Comparison of ENCODE assay signal across 8 cellular contexts in the genomic region with DNA sequence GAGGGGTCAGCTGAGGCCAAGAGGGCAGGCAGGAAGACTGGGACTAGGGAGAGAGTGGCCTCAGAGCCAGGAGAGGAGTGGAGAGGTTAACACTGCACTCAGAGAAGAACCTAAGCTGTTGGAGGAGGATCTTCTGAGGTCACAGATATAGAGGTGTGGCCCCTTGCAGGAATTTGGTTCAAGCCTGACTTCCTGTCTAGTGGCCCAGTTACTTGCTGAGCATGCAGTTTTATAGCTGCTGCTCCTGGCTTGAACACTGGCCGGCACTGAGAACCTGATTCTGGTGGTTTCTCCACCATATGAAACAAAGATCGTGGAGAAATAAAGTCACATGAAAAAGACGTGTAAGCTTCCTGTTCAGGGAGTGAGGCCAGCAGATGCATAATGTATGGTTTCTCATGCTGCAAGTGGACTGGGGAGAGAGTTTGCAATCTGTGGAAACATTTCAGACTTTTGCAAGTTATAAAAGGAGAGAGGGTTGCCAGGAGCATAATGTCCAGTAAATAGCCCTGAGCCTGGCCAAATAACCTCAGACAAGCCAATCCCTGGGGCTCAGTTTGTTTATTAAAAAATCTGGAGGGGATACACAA.
A peak's percentile ranks its signal among the peaks of the same experiment; 100 is the strongest.
DNase-seq lines count a peak whose midpoint lies in the region; ATAC-seq lines count a peak whose summit lies in the region.

No MANE protein-coding gene starts in this region.

- peak overlapping the region; percentile 90 for H3K27ac Mint-ChIP-seq in activated CD8-positive, alpha-beta memory T cell treated with anti-CD3 and anti-CD28 coated beads, Interleukin-2, amount 10 ng/mL, durations not matched to agents 7 days and 5 days
- no peak overlapping the region for H3K27ac Mint-ChIP-seq in activated CD4-positive, alpha-beta memory T cell treated with anti-CD3 and anti-CD28 coated beads for 36 hours

- peak; percentile 93 for ATAC-seq in activated CD8-positive, alpha-beta memory T cell treated with anti-CD3 and anti-CD28 coated beads, Interleukin-2, amount 10 ng/mL, durations not matched to agents 7 days and 5 days
- peak; percentile 62 for ATAC-seq in HG02938 (IDR thresholded peaks at IDR 0.05; ENCODE audit: unreplicated experiment)
- peak; percentile 89 for ATAC-seq in left colon

- H3K27me3 Mint-ChIP-seq in activated CD8-positive, alpha-beta memory T cell treated with anti-CD3 and anti-CD28 coated beads, Interleukin-2, amount 10 ng/mL, durations not matched to agents 7 days and 5 days: no peaks in the 10 kb centered on the region
- H3K27me3 Mint-ChIP-seq in activated CD4-positive, alpha-beta memory T cell treated with anti-CD3 and anti-CD28 coated beads for 36 hours: no peaks in the 10 kb centered on the region

- H3K4me3 Mint-ChIP-seq in activated CD8-positive, alpha-beta memory T cell treated with anti-CD3 and anti-CD28 coated beads, Interleukin-2, amount 10 ng/mL, durations not matched to agents 7 days and 5 days: peak overlapping the region; percentile 21
- no peak overlapping the region for H3K4me3 Mint-ChIP-seq in activated CD4-positive, alpha-beta memory T cell treated with anti-CD3 and anti-CD28 coated beads for 36 hours

- intact Hi-C loops in activated CD4-positive, alpha-beta memory T cell treated with anti-CD3 and anti-CD28 coated beads for 36 hours (cut with micrococcal nuclease): loop anchor here (1.0 kb wide), 1 partner anchor 59 kb away; no protein-coding TSS in a partner anchor
- intact Hi-C loops in left colon (cut with DNase I, micrococcal nuclease): no loop called here

- peaks cover 50% of the 10 kb centered on the region for H3K4me1 Mint-ChIP-seq in activated CD8-positive, alpha-beta memory T cell treated with anti-CD3 and anti-CD28 coated beads, Interleukin-2, amount 10 ng/mL, durations not matched to agents 7 days and 5 days
- H3K4me1 Mint-ChIP-seq in activated CD4-positive, alpha-beta memory T cell treated with anti-CD3 and anti-CD28 coated beads for 36 hours (ENCODE audit: low read depth): peaks cover 35% of the 10 kb centered on the region

- DNase-seq in activated CD8-positive, alpha-beta memory T cell treated with anti-CD3 and anti-CD28 coated beads, Interleukin-2, amount 10 ng/mL, durations not matched to agents 7 days and 5 days: peak; percentile 73
- DNase-seq in activated CD8-positive, alpha-beta memory T cell treated with anti-CD3 and anti-CD28 coated beads, Interleukin-2, amount 50 U/mL, for 48 hours: no peak
- peak; percentile 29 for DNase-seq in activated CD4-positive, alpha-beta memory T cell treated with anti-CD3 and anti-CD28 coated beads for 36 hours
- DNase-seq in left colon: peak; percentile 30 to 54
- no peak for DNase-seq in LoVo (ENCODE audit: low spot score)
- no peak for DNase-seq in NCI-H2196 (lab: John Stamatoyannopoulos, UW; ENCODE audit: unreplicated experiment)
- no peak for DNase-seq in NCI-H1417 treated with DMSO at 0.1 percent for 48 hours (lab: John Stamatoyannopoulos, UW)

- POLR2A ChIA-PET in activated CD4-positive, alpha-beta memory T cell treated with anti-CD3 and anti-CD28 coated beads for 36 hours (lab: Charles Lee): no interaction called here

- H3K9me3 Mint-ChIP-seq in activated CD8-positive, alpha-beta memory T cell treated with anti-CD3 and anti-CD28 coated beads, Interleukin-2, amount 10 ng/mL, durations not matched to agents 7 days and 5 days (ENCODE audit: low read depth): no peaks in the 10 kb centered on the region
- no peaks in the 10 kb centered on the region for H3K9me3 Mint-ChIP-seq in activated CD4-positive, alpha-beta memory T cell treated with anti-CD3 and anti-CD28 coated beads for 36 hours

- CTCF ChIA-PET in activated CD8-positive, alpha-beta memory T cell treated with anti-CD3 and anti-CD28 coated beads, Interleukin-2, amount 10 ng/mL, durations not matched to agents 7 days and 5 days (lab: Charles Lee): interaction anchor here (1.1 to 1.6 kb wide), 5 partner anchors 30 to 201 kb away, joined by 3 to 6 read pairs (median 4); no protein-coding TSS in a partner anchor
- CTCF ChIA-PET in activated CD4-positive, alpha-beta memory T cell treated with anti-CD3 and anti-CD28 coated beads for 36 hours (lab: Charles Lee): no interaction called here

- peaks cover 2% of the 10 kb centered on the region for H3K36me3 Mint-ChIP-seq in activated CD8-positive, alpha-beta memory T cell treated with anti-CD3 and anti-CD28 coated beads, Interleukin-2, amount 10 ng/mL, durations not matched to agents 7 days and 5 days
- no peaks in the 10 kb centered on the region for H3K36me3 Mint-ChIP-seq in activated CD4-positive, alpha-beta memory T cell treated with anti-CD3 and anti-CD28 coated beads for 36 hours

Comparison
In these comparisons a context has a peak if more than half of its experiments do, and no peak if none do; other contexts are left out.
1. DNase-seq: peak in activated CD8-positive, alpha-beta memory T cell treated with anti-CD3 and anti-CD28 coated beads, Interleukin-2, amount 10 ng/mL, durations not matched to agents 7 days and 5 days (single experiment), activated CD4-positive, alpha-beta memory T cell treated with anti-CD3 and anti-CD28 coated beads for 36 hours (single experiment) and left colon (2 of 2); none in activated CD8-positive, alpha-beta memory T cell treated with anti-CD3 and anti-CD28 coated beads, Interleukin-2, amount 50 U/mL, for 48 hours (single experiment), LoVo (single experiment), NCI-H2196 (single experiment) and NCI-H1417 treated with DMSO at 0.1 percent for 48 hours (single experiment).
2. Peak in every context shown above with its lines, with median percentiles within 50 percentile points of each other: ATAC-seq.